ENCODE assay signal across 17 cellular contexts in genomic region chr3:114299925-114300624, GRCh38. TPM values are rescaled to one million over a fixed set of nuclear protein-coding genes. Genes with fewer than 3 reads are reported as not detected.
DNase-seq lines count a peak whose midpoint lies in the region; ATAC-seq, FAIRE-seq and TF ChIP-seq lines count a peak whose summit lies in the region.
"Had no signal": no experiment of that assay in that cellular context is flagged by ENCODE, and none has a peak within 500 bp of the region (broad histone marks: within the 10 kb centered on the region; RNA-seq: fewer than 3 reads in every experiment).

No MANE protein-coding gene starts in this region.

- ATAC-seq in HG02642 (IDR thresholded peaks at IDR 0.05; ENCODE audit: poor library complexity, unreplicated experiment) (peak; percentile 38), activated B cell treated with CpG ODN at 0.5 μM for 24 hours (ENCODE audit: low read depth) (peak; percentile 78), HG03097 (IDR thresholded peaks at IDR 0.05; ENCODE audit: low FRiP score, unreplicated experiment) (no peak)
- ATAC-seq: right cardiac atrium had no signal

- POLR2A ChIA-PET in A673 (lab: Charles Lee; ENCODE audit: low non-redundant PET), result no interaction called here
- POLR2A ChIA-PET in activated B cell treated with CpG ODN at 0.5 μM for 24 hours (lab: Charles Lee), result interaction anchor here (0.6 to 3.7 kb wide), 7 partner anchors 9 to 119 kb away, joined by 3 to 26 read pairs (median 5); no protein-coding TSS in a partner anchor
- POLR2A ChIA-PET in OCI-LY7 (lab: Charles Lee), result interaction anchor here (0.6 to 1.4 kb wide), 2 partner anchors 12 to 158 kb away, joined by 3 to 4 read pairs; no protein-coding TSS in a partner anchor

- H3K9me2 ChIP-seq in OCI-LY7 (ENCODE audit: insufficient read depth, low read length), result no peaks in the 10 kb centered on the region

- no peaks in the 10 kb centered on the region for H3K9me3 ChIP-seq in A673 (ENCODE audit: low read depth, low read length, poor library complexity, severe bottlenecking)
- H3K9me3 ChIP-seq in OCI-LY7 (ENCODE audit: low read length), result no peaks in the 10 kb centered on the region

- no peak overlapping the region for H3K4me2 ChIP-seq in OCI-LY7 (ENCODE audit: low read length)
- H3K4me2 ChIP-seq: hepatocyte had no signal

- no peaks in the 10 kb centered on the region for H3K36me3 ChIP-seq in A673 (ENCODE audit: insufficient read depth, low read length, poor library complexity, severe bottlenecking)
- H3K36me3 ChIP-seq in OCI-LY7 (ENCODE audit: insufficient read depth, low read length), result no peaks in the 10 kb centered on the region

- peaks cover 28% of the 10 kb centered on the region for H3K4me1 Mint-ChIP-seq in activated B cell treated with CpG ODN at 0.5 μM for 24 hours

- H3K27me3 Mint-ChIP-seq in activated B cell treated with CpG ODN at 0.5 μM for 24 hours, result no peaks in the 10 kb centered on the region

- peak overlapping the region; percentile 21 for H3K4me3 Mint-ChIP-seq in activated B cell treated with CpG ODN at 0.5 μM for 24 hours
- H3K4me3 Mint-ChIP-seq: T-helper 2 cell treated with Interferon-gamma antibody and Interleukin-4, amounts not matched to agents 5 μg/mL and 100 μg/mL, for 36 hours had no signal

- H3K4me3 ChIP-seq in A673 (ENCODE audit: low read depth, low read length, poor library complexity, severe bottlenecking), result peak overlapping the region; percentile 26
- no peak overlapping the region for H3K4me3 ChIP-seq in OCI-LY7 (ENCODE audit: low read depth, low read length, poor library complexity, severe bottlenecking)
- H3K4me3 ChIP-seq: hepatocyte had no signal

- no peaks in the 10 kb centered on the region for H3K79me2 ChIP-seq in OCI-LY7 (ENCODE audit: insufficient read depth, low read depth, low read length)
- H3K79me2 ChIP-seq: hepatocyte had no signal

- H3K27ac Mint-ChIP-seq in activated B cell treated with CpG ODN at 0.5 μM for 24 hours, result peak overlapping the region; percentile 79
- H3K27ac Mint-ChIP-seq: T-helper 2 cell treated with Interferon-gamma antibody and Interleukin-4, amounts not matched to agents 5 μg/mL and 100 μg/mL, for 36 hours had no signal

- TF ChIP-seq POLR2A in GM12891 (IDR thresholded peaks at IDR 0.05; ENCODE audit: low read depth, low read length), result no peak

- no peaks in the 10 kb centered on the region for H3K9me3 Mint-ChIP-seq in activated B cell treated with CpG ODN at 0.5 μM for 24 hours
- H3K9me3 Mint-ChIP-seq: T-helper 2 cell treated with Interferon-gamma antibody and Interleukin-4, amounts not matched to agents 5 μg/mL and 100 μg/mL, for 36 hours had no signal

- CTCF ChIA-PET in A673 (lab: Charles Lee) (interaction anchor here (0.6 to 1.5 kb wide), 8 partner anchors 9 to 191 kb away, joined by 3 to 14 read pairs (median 4); no protein-coding TSS in a partner anchor), activated B cell treated with CpG ODN at 0.5 μM for 24 hours (lab: Charles Lee) (interaction anchor here (0.7 to 3.1 kb wide), 12 partner anchors 8 to 359 kb away, joined by 3 to 28 read pairs (median 3); no protein-coding TSS in a partner anchor), OCI-LY7 (lab: Charles Lee; ENCODE audit: unreplicated experiment) (no interaction called here)

- H3K27ac ChIP-seq in A673 (ENCODE audit: low read depth, low read length, poor library complexity, severe bottlenecking) (no peak overlapping the region), OCI-LY7 (ENCODE audit: low read depth, low read length, poor library complexity, severe bottlenecking) (no peak overlapping the region)
- H3K27ac ChIP-seq: hepatocyte had no signal

- TF ChIP-seq CTCF in A673 (conservative IDR thresholded peaks at IDR 0.05; ENCODE audit: low read depth, low read length) (no peak), activated B cell treated with CpG ODN at 0.5 μM for 24 hours (IDR thresholded peaks at IDR 0.05) (no peak), OCI-LY7 (conservative IDR thresholded peaks at IDR 0.05; ENCODE audit: low read length) (no peak)

- BruUV-seq in A673 (replicated peaks; lab: Mats Ljungman, UMichigan), result no TSS peak
- BruUV-seq in OCI-LY7 (replicated peaks; lab: Mats Ljungman, UMichigan), result no TSS peak

- FAIRE-seq in GM12891 (lab: Jason Lieb, UNC), result peak; percentile 57
- FAIRE-seq: endometrium, H1, kidney had no signal

- no peaks in the 10 kb centered on the region for H3K27me3 ChIP-seq in A673 (replicated peaks; ENCODE audit: insufficient read depth, low read depth, low read length, poor library complexity)
- H3K27me3 ChIP-seq: hepatocyte had no signal

- intact Hi-C loops in A673 (cut with micrococcal nuclease; ENCODE audit: unreplicated experiment), result no loop called here
- intact Hi-C loops in activated B cell treated with CpG ODN at 0.5 μM for 24 hours (cut with micrococcal nuclease), result loop anchor here (1.0 to 10.0 kb wide), 3 partner anchors 9 to 295 kb away; no protein-coding TSS in a partner anchor
- intact Hi-C loops in OCI-LY7 (cut with micrococcal nuclease; ENCODE audit: unreplicated experiment), result loop anchor here (10.0 kb wide), 1 partner anchor 455 kb away; no protein-coding TSS in a partner anchor

- no peaks in the 10 kb centered on the region for H3K4me1 ChIP-seq in A673 (ENCODE audit: insufficient read depth, low read length, poor library complexity, severe bottlenecking)
- no peaks in the 10 kb centered on the region for H3K4me1 ChIP-seq in OCI-LY7 (ENCODE audit: insufficient read depth, low read length, poor library complexity, severe bottlenecking)

- DNase-seq in A673 (ENCODE audit: low spot score) (no peak), GM12891 (ENCODE audit: insufficient read length, low spot score) (no peak), activated B cell treated with CpG ODN at 0.5 μM for 24 hours (no peak), OCI-LY7 (ENCODE audit: low spot score) (no peak), 8988T (no peak), putamen (ENCODE audit: low spot score) (no peak)
- DNase-seq: kidney, SHP77 treated with DMSO at 0.1 percent for 48 hours had no signal

- no peaks in the 10 kb centered on the region for H3K36me3 Mint-ChIP-seq in activated B cell treated with CpG ODN at 0.5 μM for 24 hours (ENCODE audit: low read depth)

- no peak overlapping the region for H2AFZ ChIP-seq in OCI-LY7 (ENCODE audit: low read length)
- H2AFZ ChIP-seq: hepatocyte had no signal

- no peaks in the 10 kb centered on the region for H4K20me1 ChIP-seq in OCI-LY7 (ENCODE audit: insufficient read depth, low read length)

TF ChIP-seq in GM12891, 5 proteins besides CTCF, POLR2A, EP300 and RAD21:
- TF ChIP-seq SPI1 (IDR thresholded peaks at IDR 0.05; ENCODE audit: low read depth, low read length) (peak; percentile 71), TAF1 (IDR thresholded peaks at IDR 0.05; ENCODE audit: low read depth, low read length) (no peak)

RNA-seq across cellular contexts. Expression of gene TIGIT, which starts 6.2 kb away (rescaled TPM):
- total RNA-seq in A673 (2021) (not detected in 2 replicates), activated B cell treated with CpG ODN at 0.5 μM for 24 hours (3.3 and 6.8 TPM in 2 replicates), OCI-LY7 (2022) (0.72 and 2.3 TPM in 2 replicates)
- polyA plus RNA-seq in GM12891 (2012; ENCODE audit: low read depth, missing spikeins), result 9.7 TPM
- total RNA-seq in OCI-LY7 (2014; rRNA removed; shearing (Covaris generic)), result 0.35 TPM in 1 of 2 replicates, not detected in the other
- total RNA-seq: H1, hepatocyte, MCF 10A, NCI-H460 had no signal
